ENCODE assay signal across 13 cellular contexts in genomic region chr7:26233902-26234511, GRCh38. TPM values are rescaled to one million over a fixed set of nuclear protein-coding genes. Genes with fewer than 3 reads are reported as not detected.
DNase-seq lines count a peak whose midpoint lies in the region; ATAC-seq and TF ChIP-seq lines count a peak whose summit lies in the region.
"Had no signal": no experiment of that assay in that cellular context is flagged by ENCODE, and none has a peak within 500 bp of the region (broad histone marks: within the 10 kb centered on the region; RNA-seq: fewer than 3 reads in every experiment).

No MANE protein-coding gene starts in this region.

- no peaks in the 10 kb centered on the region for H3K79me2 ChIP-seq in MM.1S (ENCODE audit: low read length)

- TF ChIP-seq CTCF in MM.1S (IDR thresholded peaks at IDR 0.05; ENCODE audit: low read length) (0 out of 2 replicates have a peak, but pooled peaks have one; percentile 3), heart left ventricle (IDR thresholded peaks at IDR 0.05) (no peak)

- DNase-seq in GDM1 (lab: John Stamatoyannopoulos, UW) (peak; percentile 31), MM.1S (no peak), UCSD-AML1 (lab: John Stamatoyannopoulos, UW; ENCODE audit: unreplicated experiment) (peak; percentile 6), erythroblast (lab: John Stamatoyannopoulos, UW) (peak; percentile 71 to 79), NCI-H82 treated with DMSO at 0.1 percent for 48 hours (lab: John Stamatoyannopoulos, UW; ENCODE audit: unreplicated experiment) (no peak), hepatic stellate cell (ENCODE audit: low spot score) (no peak), heart left ventricle (no peak)
- DNase-seq in activated CD8-positive, alpha-beta memory T cell treated with anti-CD3 and anti-CD28 coated beads for 24 hours: no peak
- DNase-seq: C1 segment of cervical spinal cord, Caco-2, NCI-H1417 treated with DMSO at 0.1 percent for 48 hours, NCI-H2029, SHP77 treated with DMSO at 0.1 percent for 48 hours had no signal

- no peak overlapping the region for H3K4me2 ChIP-seq in MM.1S (ENCODE audit: low read depth, low read length)

- no peak for ATAC-seq in heart left ventricle

- H3K9me3 ChIP-seq in MM.1S (replicated peaks; ENCODE audit: insufficient read depth, low read length) (no peaks in the 10 kb centered on the region), heart left ventricle (no peaks in the 10 kb centered on the region)
- H3K9me3 ChIP-seq: Caco-2 had no signal

- H2AFZ ChIP-seq in MM.1S (ENCODE audit: low read length): no peak overlapping the region

- WGBS in heart left ventricle, 4 donors: 60 to 67% (median 64%) methylated on average over 5 of the region's 5 CpGs

- no peaks in the 10 kb centered on the region for H4K20me1 ChIP-seq in MM.1S (ENCODE audit: insufficient read depth, low read length)

- H3K36me3 ChIP-seq in MM.1S (replicated peaks; ENCODE audit: insufficient read depth, low read length) (no peaks in the 10 kb centered on the region), heart left ventricle (no peaks in the 10 kb centered on the region)

- H3K4me1 ChIP-seq in MM.1S (ENCODE audit: low read length) (no peaks in the 10 kb centered on the region), heart left ventricle (no peaks in the 10 kb centered on the region)
- H3K4me1 ChIP-seq: Caco-2 had no signal

- no peaks in the 10 kb centered on the region for H3K27me3 ChIP-seq in MM.1S (replicated peaks; ENCODE audit: insufficient read depth, low read length)
- peaks cover 0 to 11% (median 0%) of the 10 kb centered on the region in 9 donors for H3K27me3 ChIP-seq in heart left ventricle

- no peak overlapping the region for H3K27ac ChIP-seq in MM.1S (ENCODE audit: low read length)
- H3K27ac ChIP-seq in heart left ventricle: no peak overlapping the region

- H3K9me2 ChIP-seq in MM.1S (replicated peaks; ENCODE audit: insufficient read depth, low read length): no peaks in the 10 kb centered on the region

- H3K4me3 ChIP-seq in MM.1S (ENCODE audit: low read length): no peak overlapping the region
- H3K4me3 ChIP-seq in heart left ventricle: no peak overlapping the region

- intact Hi-C loops in heart left ventricle (cut with DNase I): no loop called here

- no peaks in the 10 kb centered on the region for H3F3A ChIP-seq in MM.1S (ENCODE audit: insufficient read depth, low read length)

- TF ChIP-seq POLR2A in erythroblast (IDR thresholded peaks at IDR 0.05; ENCODE audit: low read length) (no peak), heart left ventricle (IDR thresholded peaks at IDR 0.05) (no peak)

- no peak overlapping the region for H3K9ac ChIP-seq in MM.1S (ENCODE audit: low read length)

RNA-seq across cellular contexts. Expression of gene CBX3, which starts 32.5 kb away (rescaled TPM):
- total RNA-seq in heart left ventricle: 10 to 100 TPM; 31.5 to 70.1 (median 59.9) TPM
- polyA plus RNA-seq in heart left ventricle: 10 to 100 TPM; 50.4 to 66.2 TPM

RNA-seq across cellular contexts. Expression of gene HNRNPA2B1, which starts 33.5 kb away (rescaled TPM):
- total RNA-seq in heart left ventricle: 100 to 1,000 TPM; 142 to 411 (median 377) TPM
- 100 to 1,000 TPM; 590 to 732 TPM for polyA plus RNA-seq in heart left ventricle

RNA-seq across cellular contexts. Expression of gene SNX10, which starts 57.7 kb away (rescaled TPM):
- total RNA-seq in heart left ventricle: 10 to 100 TPM in 1 of 9 donors, 1 to 10 TPM in 5, under 1 TPM in 3; 0.36 to 22.1 (median 1.2) TPM
- polyA plus RNA-seq in heart left ventricle: under 1 TPM; 0.38 to 0.82 TPM

Comparison
In these comparisons a context has a peak if more than half of its experiments do, and no peak if none do; other contexts are left out.
1. DNase-seq: peak in GDM1 (single experiment), UCSD-AML1 (single experiment) and erythroblast (2 of 2); none in MM.1S (single experiment), NCI-H82 treated with DMSO at 0.1 percent for 48 hours (single experiment), hepatic stellate cell (single experiment), heart left ventricle (0 of 5) and activated CD8-positive, alpha-beta memory T cell treated with anti-CD3 and anti-CD28 coated beads for 24 hours (single experiment).